In genomic region chr13:99269627-99270252, GRCh38 we compare ENCODE assay signal across 8 cellular contexts. TPM values are rescaled to one million over a fixed set of nuclear protein-coding genes. Genes with fewer than 3 reads are reported as not detected.
DNase-seq lines count a peak whose midpoint lies in the region; ATAC-seq and TF ChIP-seq lines count a peak whose summit lies in the region.

No MANE protein-coding gene starts in this region.

- H3K4me1 Mint-ChIP-seq in activated T-cell treated with anti-CD3 and anti-CD28 coated beads, Interleukin-2, amount 50 U/mL, for 24 hours (ENCODE audit: low read depth) = peaks cover 79% of the 10 kb centered on the region
- no peaks in the 10 kb centered on the region for H3K4me1 Mint-ChIP-seq in WTC11

- DNase-seq in activated T-cell treated with anti-CD3 and anti-CD28 coated beads, Interleukin-2, amount 50 U/mL, for 24 hours = no peak
- DNase-seq in activated T-cell treated with anti-CD3 and anti-CD28 coated beads, Interleukin-2, amount 50 U/mL, for 1 hour = no peak
- DNase-seq in WTC11 (ENCODE audit: low spot score) = no peak
- peak; percentile 57 for DNase-seq in globus pallidus (ENCODE audit: low spot score)
- peak; percentile 22 for DNase-seq in retinal pigment epithelial cell (ENCODE audit: low read depth)
- no peak for DNase-seq in lower leg skin (ENCODE audit: low spot score in 2 of 2)

- no peak overlapping the region for H3K4me3 Mint-ChIP-seq in activated T-cell treated with anti-CD3 and anti-CD28 coated beads, Interleukin-2, amount 50 U/mL, for 24 hours
- H3K4me3 Mint-ChIP-seq in WTC11 = no peak overlapping the region

- H3K9me3 ChIP-seq in Loucy (ENCODE audit: insufficient read depth, low read depth, low read length) = no peaks in the 10 kb centered on the region

- H3K4me2 ChIP-seq in Loucy (ENCODE audit: low read depth, low read length, poor library complexity, severe bottlenecking) = no peak overlapping the region

- H3K9ac ChIP-seq in Loucy (ENCODE audit: low read depth, low read length, poor library complexity, severe bottlenecking) = no peak overlapping the region

- peak overlapping the region; percentile 71 for H3K27ac Mint-ChIP-seq in activated T-cell treated with anti-CD3 and anti-CD28 coated beads, Interleukin-2, amount 50 U/mL, for 24 hours
- H3K27ac Mint-ChIP-seq in WTC11 = no peak overlapping the region

- H3K4me3 ChIP-seq in Loucy (ENCODE audit: low read length, poor library complexity, severe bottlenecking) (no peak overlapping the region), retinal pigment epithelial cell (ENCODE audit: low read length) (no peak overlapping the region), lower leg skin (ENCODE audit: low read depth, poor library complexity, severe bottlenecking) (no peak overlapping the region)

- CTCF ChIA-PET in WTC11 (lab: Charles Lee) = interaction anchor here (0.7 to 4.8 kb wide), 15 partner anchors 10 to 309 kb away, joined by 3 to 74 read pairs (median 4); partner anchors contain the start of gene UBAC2

- intact Hi-C loops in lower leg skin (cut with DNase I; ENCODE audit: low total_unique reads) = no loop called here

- peaks cover under 1% of the 10 kb centered on the region; the same call in 1 of the 2 replicates for H3F3A ChIP-seq in Loucy (ENCODE audit: low read depth)

- peaks cover 16% of the 10 kb centered on the region; the same call in 1 of the 2 replicates for H3K36me3 ChIP-seq in Loucy (ENCODE audit: insufficient read depth, low read length)

- POLR2A ChIA-PET in WTC11 (lab: Charles Lee) = no interaction called here

- H3K79me2 ChIP-seq in Loucy (ENCODE audit: insufficient read depth, low read length) = peaks cover 61% of the 10 kb centered on the region; the same call in 1 of the 2 replicates

- peaks cover 17% of the 10 kb centered on the region for H4K20me1 ChIP-seq in Loucy (ENCODE audit: insufficient read depth, low read length, poor library complexity, severe bottlenecking)

- H3K4me1 ChIP-seq in Loucy (ENCODE audit: insufficient read depth, low read length, poor library complexity, severe bottlenecking) = peaks cover 13% of the 10 kb centered on the region

- 56 to 62% methylated on average over 3 of the region's 3 CpGs for WGBS in lower leg skin, 2 donors

- peaks cover 8% of the 10 kb centered on the region for H3K9me3 Mint-ChIP-seq in activated T-cell treated with anti-CD3 and anti-CD28 coated beads, Interleukin-2, amount 50 U/mL, for 24 hours
- peaks cover 5% of the 10 kb centered on the region; the same call in 1 of the 2 replicates for H3K9me3 Mint-ChIP-seq in WTC11

- no peak for TF ChIP-seq POLR2A in lower leg skin (IDR thresholded peaks at IDR 0.05)

- H2AFZ ChIP-seq in Loucy (ENCODE audit: low read length) = no peak overlapping the region

- TF ChIP-seq CTCF in Loucy (conservative IDR thresholded peaks at IDR 0.05; ENCODE audit: low read length) = peak; percentile 86
- no peak for TF ChIP-seq CTCF in WTC11 (IDR thresholded peaks at IDR 0.05)
- peak; percentile 75 for TF ChIP-seq CTCF in retinal pigment epithelial cell (conservative IDR thresholded peaks at IDR 0.05; ENCODE audit: low read depth, low read length)
- peak in 1 of 3 donors; percentile 27 for TF ChIP-seq CTCF in lower leg skin (IDR thresholded peaks at IDR 0.05)

- H3K36me3 Mint-ChIP-seq in activated T-cell treated with anti-CD3 and anti-CD28 coated beads, Interleukin-2, amount 50 U/mL, for 24 hours (ENCODE audit: low read depth) = peaks cover 71% of the 10 kb centered on the region
- H3K36me3 Mint-ChIP-seq in WTC11 = peaks cover 5% of the 10 kb centered on the region

- H3K27me3 Mint-ChIP-seq in activated T-cell treated with anti-CD3 and anti-CD28 coated beads, Interleukin-2, amount 50 U/mL, for 24 hours = no peaks in the 10 kb centered on the region
- no peaks in the 10 kb centered on the region for H3K27me3 Mint-ChIP-seq in WTC11 (ENCODE audit: low read depth)

- no peaks in the 10 kb centered on the region for H3K9me2 ChIP-seq in Loucy (replicated peaks; ENCODE audit: low read depth, low read length)

- ATAC-seq in GM21786 (IDR thresholded peaks at IDR 0.05; ENCODE audit: unreplicated experiment) (peak; percentile 74), WTC11 (peak; percentile 50)

- H3K27me3 ChIP-seq in Loucy (ENCODE audit: insufficient read depth, low read length, poor library complexity, severe bottlenecking) = no peaks in the 10 kb centered on the region

TF ChIP-seq in WTC11, 78 proteins besides CTCF, POLR2A, EP300 and RAD21 (continues in another document):
- TF ChIP-seq NFE2L1 (CRISPR knock-in tag; IDR thresholded peaks at IDR 0.05) = no peak
- no peak for TF ChIP-seq GTF2I (CRISPR knock-in tag; conservative IDR thresholded peaks at IDR 0.05)
- TF ChIP-seq OVOL2 (CRISPR knock-in tag; IDR thresholded peaks at IDR 0.05; ENCODE audit: borderline replicate concordance) = no peak
- TF ChIP-seq CBFB (CRISPR knock-in tag; IDR thresholded peaks at IDR 0.05; ENCODE audit: low read depth) = no peak
- TF ChIP-seq ZNF671 (CRISPR knock-in tag; IDR thresholded peaks at IDR 0.05) = no peak
- TF ChIP-seq ESRRA (CRISPR knock-in tag; IDR thresholded peaks at IDR 0.05; ENCODE audit: borderline replicate concordance) = no peak
- TF ChIP-seq HMGXB4 (CRISPR knock-in tag; IDR thresholded peaks at IDR 0.05) = no peak
- TF ChIP-seq SOX15 (CRISPR knock-in tag; IDR thresholded peaks at IDR 0.05) = no peak
- no peak for TF ChIP-seq E2F1 (CRISPR knock-in tag; IDR thresholded peaks at IDR 0.05)
- no peak for TF ChIP-seq ZNF425 (CRISPR knock-in tag; conservative IDR thresholded peaks at IDR 0.05)
- TF ChIP-seq SP1 (CRISPR knock-in tag; conservative IDR thresholded peaks at IDR 0.05) = no peak
- no peak for TF ChIP-seq ZNF423 (CRISPR knock-in tag; IDR thresholded peaks at IDR 0.05)
- TF ChIP-seq ZNF219 (CRISPR knock-in tag; IDR thresholded peaks at IDR 0.05; ENCODE audit: borderline replicate concordance) = no peak
- no peak for TF ChIP-seq TCF7 (CRISPR knock-in tag; IDR thresholded peaks at IDR 0.05; ENCODE audit: low read depth)
- no peak for TF ChIP-seq ZBTB43 (CRISPR knock-in tag; IDR thresholded peaks at IDR 0.05)

RNA-seq across cellular contexts. Expression of gene GPR18, which starts 11.6 kb away (rescaled TPM):
- total RNA-seq in WTC11 (2021) (0.09 TPM in 1 of 3 replicates, not detected in the others), lower leg skin (not detected)

RNA-seq across cellular contexts. Expression of gene GPR183, which starts 37.5 kb away (rescaled TPM):
- 0.13 to 0.14 TPM in 2 of 3 replicates, not detected in the other for total RNA-seq in WTC11 (2021)
- 10 to 100 TPM in 2 of 4 donors, 1 to 10 TPM in 2; 2.3 to 13.7 (median 9.1) TPM for total RNA-seq in lower leg skin

Comparison
In these comparisons a context has a peak if more than half of its experiments do, and no peak if none do; other contexts are left out.
1. DNase-seq: peak in globus pallidus (single experiment) and retinal pigment epithelial cell (single experiment); none in activated T-cell treated with anti-CD3 and anti-CD28 coated beads, Interleukin-2, amount 50 U/mL, for 24 hours (single experiment), activated T-cell treated with anti-CD3 and anti-CD28 coated beads, Interleukin-2, amount 50 U/mL, for 1 hour (single experiment), WTC11 (single experiment) and lower leg skin (0 of 2).